Comparison of ENCODE assay signal across 13 cellular contexts in genomic region chr1:6588128-6588892, GRCh38. TPM values are rescaled to one million over a fixed set of nuclear protein-coding genes. Genes with fewer than 3 reads are reported as not detected.
A peak's percentile ranks its signal among the peaks of the same experiment; 100 is the strongest.
DNase-seq lines count a peak whose midpoint lies in the region; ATAC-seq and TF ChIP-seq lines count a peak whose summit lies in the region.
"Had no signal": no experiment of that assay in that cellular context is flagged by ENCODE, and none has a peak within 500 bp of the region (broad histone marks: within the 10 kb centered on the region; RNA-seq: fewer than 3 reads in every experiment).

No MANE protein-coding gene starts in this region.

- H3K4me3 ChIP-seq in breast epithelium = no peak overlapping the region
- H3K4me3 ChIP-seq in mammary epithelial cell (replicated peaks in 1 of 3; ENCODE audit: insufficient read depth in 1 of 3, low read depth in 2 of 3, low read length in 3 of 3) = no peak overlapping the region
- no peak overlapping the region for H3K4me3 ChIP-seq in lower lobe of right lung
- no peak overlapping the region for H3K4me3 ChIP-seq in suprapubic skin
- H3K4me3 ChIP-seq: testis had no signal

- no peak overlapping the region for H3K9ac ChIP-seq in mammary epithelial cell (ENCODE audit: insufficient read depth, low read length)

- in situ Hi-C loops in mammary epithelial cell (cut with MboI; ENCODE audit: low sequenced_read_pairs in 2 of 2) = no loop called here
- in situ Hi-C loops in G401 (cut with HindIII; ENCODE audit: low sequenced_read_pairs) = no loop called here

- peak overlapping the region; percentile 34 for H3K4me2 ChIP-seq in mammary epithelial cell (ENCODE audit: insufficient read depth, low read depth, low read length)

- no peaks in the 10 kb centered on the region for H3K36me3 ChIP-seq in breast epithelium
- H3K36me3 ChIP-seq in mammary epithelial cell (ENCODE audit: insufficient read depth, low read length) = peaks cover 14% of the 10 kb centered on the region
- H3K36me3 ChIP-seq in lower lobe of right lung = peaks cover 59% of the 10 kb centered on the region
- H3K36me3 ChIP-seq in suprapubic skin = peaks cover 53% of the 10 kb centered on the region

- H3K27me3 ChIP-seq in breast epithelium = no peaks in the 10 kb centered on the region
- no peaks in the 10 kb centered on the region for H3K27me3 ChIP-seq in mammary epithelial cell (ENCODE audit: insufficient read depth, low read length)
- no peaks in the 10 kb centered on the region for H3K27me3 ChIP-seq in lower lobe of right lung (ENCODE audit: low read depth)
- H3K27me3 ChIP-seq in suprapubic skin = no peaks in the 10 kb centered on the region
- H3K27me3 ChIP-seq: testis had no signal

- no peaks in the 10 kb centered on the region for H3K27me3 Mint-ChIP-seq in MCF 10A (ENCODE audit: insufficient read depth, unreplicated experiment)

- no TSS peak for BruUV-seq in MCF 10A (replicated peaks; lab: Mats Ljungman, UMichigan)
- BruUV-seq in mammary epithelial cell (replicated peaks; lab: Mats Ljungman, UMichigan) = no TSS peak

- DNase-seq in MCF 10A (ENCODE audit: unreplicated experiment) = peak; percentile 34
- no peak for DNase-seq in breast epithelium (ENCODE audit: low spot score in 2 of 2)
- DNase-seq in mammary epithelial cell = peak; percentile 76
- peak; percentile 76 for DNase-seq in lower lobe of right lung
- no peak for DNase-seq in suprapubic skin (ENCODE audit: low spot score in 2 of 2)
- no peak for DNase-seq in head of caudate nucleus
- no peak for DNase-seq in GM10248 (ENCODE audit: extremely low spot score)
- DNase-seq in G401 (ENCODE audit: low spot score) = no peak
- DNase-seq: ACHN; activated CD4-positive, alpha-beta T cell treated with anti-CD3 and anti-CD28 coated beads for 4 hours; testis had no signal

- peaks cover 49% of the 10 kb centered on the region for H3K36me3 Mint-ChIP-seq in MCF 10A (ENCODE audit: insufficient read depth, unreplicated experiment)

- H3K9me3 ChIP-seq in breast epithelium (no peaks in the 10 kb centered on the region), mammary epithelial cell (replicated peaks; ENCODE audit: insufficient read depth, low read length) (no peaks in the 10 kb centered on the region), lower lobe of right lung (no peaks in the 10 kb centered on the region), suprapubic skin (no peaks in the 10 kb centered on the region)
- H3K9me3 ChIP-seq: testis had no signal

- TF ChIP-seq EP300 in suprapubic skin (IDR thresholded peaks at IDR 0.05) = no peak

- H4K20me1 ChIP-seq in mammary epithelial cell (ENCODE audit: insufficient read depth, low read length) = peaks cover 3% of the 10 kb centered on the region

- WGBS in mammary epithelial cell (ENCODE audit: low coverage, missing lambda C conversion rate) = 22% methylated on average over 18 of the region's 25 CpGs
- WGBS in suprapubic skin = 69% methylated on average over 7 of the region's 25 CpGs

- no peak overlapping the region for H2AFZ ChIP-seq in mammary epithelial cell (ENCODE audit: low read depth, low read length)

- H3K4me3 Mint-ChIP-seq in MCF 10A (ENCODE audit: unreplicated experiment) = peak overlapping the region; percentile 23
- H3K4me3 Mint-ChIP-seq: activated T-helper 1 cell treated with anti-CD3 and anti-CD28 coated beads, Interleukin-12 subunit alpha, Interleukin-12 subunit beta, Interleukin-2, Interleukin-4 antibody, amounts not matched to agents 30 ng/mL and 10 ng/mL and 1 ng/mL, durations not matched to agents 14 hours and 24 hours and 36 hours had no signal

- dilution Hi-C loops in mammary epithelial cell (cut with HindIII; ENCODE audit: low sequenced_read_pairs) = loop anchor here (5.0 kb wide), 2 partner anchors 39 to 96 kb away; partner anchors contain the start of gene PLEKHG5

- no peaks in the 10 kb centered on the region for H3K9me3 Mint-ChIP-seq in MCF 10A (ENCODE audit: unreplicated experiment)
- H3K9me3 Mint-ChIP-seq: activated T-helper 1 cell treated with anti-CD3 and anti-CD28 coated beads, Interleukin-12 subunit alpha, Interleukin-12 subunit beta, Interleukin-2, Interleukin-4 antibody, amounts not matched to agents 30 ng/mL and 10 ng/mL and 1 ng/mL, durations not matched to agents 14 hours and 24 hours and 36 hours had no signal

- H3K4me1 Mint-ChIP-seq in MCF 10A (ENCODE audit: insufficient read depth, unreplicated experiment) = peaks cover 17% of the 10 kb centered on the region

- TF ChIP-seq CTCF in MCF 10A (IDR thresholded peaks at IDR 0.05; ENCODE audit: unreplicated experiment) (no peak), breast epithelium (IDR thresholded peaks at IDR 0.05) (no peak), mammary epithelial cell (conservative IDR thresholded peaks at IDR 0.05 in 1 of 2, IDR thresholded peaks at IDR 0.05 in 1 of 2; ENCODE audit: extremely low read depth in 1 of 2, insufficient read depth in 1 of 2, low read depth in 1 of 2, low read length in 2 of 2) (peak in 1 of 2 donors; percentile 24), lower lobe of right lung (IDR thresholded peaks at IDR 0.05) (no peak), suprapubic skin (IDR thresholded peaks at IDR 0.05) (no peak), GM10248 (IDR thresholded peaks at IDR 0.05; ENCODE audit: control extremely low read depth, extremely low read depth, low read depth, missing control alignments) (no peak)

- CTCF ChIA-PET in MCF 10A (lab: Yijun Ruan, JAX) (interaction anchor here (0.6 to 1.5 kb wide), 4 partner anchors 8 to 372 kb away, joined by 3 to 6 read pairs (median 4); partner anchors contain the start of genes NOL9 and TAS1R1), mammary epithelial cell (lab: Charles Lee; ENCODE audit: low non-redundant PET) (no interaction called here), GM10248 (lab: Yijun Ruan, JAX) (interaction anchor here (1.0 to 2.2 kb wide), 5 partner anchors 13 to 113 kb away, joined by 3 to 6 read pairs (median 3); partner anchors contain the start of genes DNAJC11, NOL9 and TAS1R1)

- no peaks in the 10 kb centered on the region for H3K4me1 ChIP-seq in breast epithelium
- H3K4me1 ChIP-seq in mammary epithelial cell (ENCODE audit: insufficient read depth, low read length) = peaks cover 34% of the 10 kb centered on the region
- H3K4me1 ChIP-seq in lower lobe of right lung = peaks cover 31% of the 10 kb centered on the region
- peaks cover 60% of the 10 kb centered on the region for H3K4me1 ChIP-seq in suprapubic skin

- peaks cover 41% of the 10 kb centered on the region for H3K79me2 ChIP-seq in mammary epithelial cell (ENCODE audit: insufficient read depth, low read length)

- H3K27ac ChIP-seq in breast epithelium (peak overlapping the region in 1 of 2 donors; percentile 55), mammary epithelial cell (ENCODE audit: insufficient read depth, low read depth, low read length) (peak overlapping the region; percentile 4), lower lobe of right lung (no peak overlapping the region), suprapubic skin (peak overlapping the region; percentile 46)
- H3K27ac ChIP-seq: testis had no signal

- peak; percentile 62 to 64 for ATAC-seq in lower lobe of right lung

- POLR2A ChIA-PET in MCF 10A (lab: Yijun Ruan, JAX) (interaction anchor here (0.6 to 6.9 kb wide), 15 partner anchors 8 to 98 kb away, joined by 3 to 69 read pairs (median 3); partner anchors contain the start of genes KLHL21, NOL9, PLEKHG5 and TAS1R1), GM10248 (lab: Yijun Ruan, JAX) (interaction anchor here (2.6 kb wide), 1 partner anchor 8 kb away, joined by 10 read pairs; the partner anchor contains the start of gene ZBTB48)

- intact Hi-C loops in MCF 10A (cut with micrococcal nuclease) (no loop called here), breast epithelium (cut with DNase I; ENCODE audit: low total_unique reads) (no loop called here), mammary epithelial cell (cut with micrococcal nuclease) (loop anchor here (5.0 kb wide), 1 partner anchor 39 kb away; no protein-coding TSS in a partner anchor), lower lobe of right lung (cut with DNase I) (no loop called here), head of caudate nucleus (cut with DNase I) (no loop called here)

- H3K27ac Mint-ChIP-seq in MCF 10A (ENCODE audit: low read depth, unreplicated experiment) = peak overlapping the region; percentile 66
- H3K27ac Mint-ChIP-seq: activated T-helper 1 cell treated with anti-CD3 and anti-CD28 coated beads, Interleukin-12 subunit alpha, Interleukin-12 subunit beta, Interleukin-2, Interleukin-4 antibody, amounts not matched to agents 30 ng/mL and 10 ng/mL and 1 ng/mL, durations not matched to agents 14 hours and 24 hours and 36 hours had no signal

- TF ChIP-seq POLR2A in breast epithelium (IDR thresholded peaks at IDR 0.05) (no peak), suprapubic skin (IDR thresholded peaks at IDR 0.05) (no peak)

RNA-seq across cellular contexts. Expression of gene ZBTB48, which starts 8.5 kb away (rescaled TPM):
- total RNA-seq in MCF 10A (2022) (40.6 TPM in 2 replicates), breast epithelium (10 to 100 TPM; 19.3 to 19.6 (median 19.4) TPM), mammary epithelial cell (10 to 100 TPM; 15.3 to 29.5 TPM), lower lobe of right lung (36.5 TPM), suprapubic skin (10 to 100 TPM; 17.8 to 26.7 (median 21.6) TPM)
- 14.5 TPM for polyA plus RNA-seq in mammary epithelial cell
- polyA minus RNA-seq in mammary epithelial cell = 0.47 TPM
- total RNA-seq in G401 (2014; rRNA removed; shearing (Covaris generic)) = 24.1 and 27.7 TPM in 2 replicates

RNA-seq across cellular contexts. Expression of gene KLHL21, which starts 14.4 kb away (rescaled TPM):
- total RNA-seq in MCF 10A (2022) (14.0 and 19.5 TPM in 2 replicates), breast epithelium (10 to 100 TPM; 45.2 to 61.3 (median 58.1) TPM), mammary epithelial cell (100 to 1,000 TPM in 1 of 2 donors, 10 to 100 TPM in 1; 64.5 to 160 TPM), lower lobe of right lung (22.6 TPM), suprapubic skin (100 to 1,000 TPM; 105 to 125 (median 118) TPM)
- polyA plus RNA-seq in mammary epithelial cell = 38.1 TPM
- polyA minus RNA-seq in mammary epithelial cell = 67.9 TPM
- 39.6 and 44.3 TPM in 2 replicates for total RNA-seq in G401 (2014; rRNA removed; shearing (Covaris generic))

RNA-seq across cellular contexts. Expression of gene PHF13, which starts 25.2 kb away (rescaled TPM):
- 10.3 and 12.7 TPM in 2 replicates for total RNA-seq in MCF 10A (2022)
- total RNA-seq in breast epithelium = 10 to 100 TPM; 10.9 to 18.3 (median 14.4) TPM
- 10 to 100 TPM; 11.8 to 16.3 TPM for total RNA-seq in mammary epithelial cell
- 7.4 TPM for polyA plus RNA-seq in mammary epithelial cell
- 8.7 TPM for polyA minus RNA-seq in mammary epithelial cell
- 10.2 TPM for total RNA-seq in lower lobe of right lung
- 10 to 100 TPM; 12.6 to 21.7 (median 17.0) TPM for total RNA-seq in suprapubic skin
- total RNA-seq in G401 (2014; rRNA removed; shearing (Covaris generic)) = 23.0 and 34.2 TPM in 2 replicates

RNA-seq across cellular contexts. Expression of gene TAS1R1, which starts 33.2 kb away (rescaled TPM):
- total RNA-seq in MCF 10A (2022) (not detected in 2 replicates), breast epithelium (under 1 TPM in 1 of 3 donors, not detected in 2; 0.16 TPM), mammary epithelial cell (under 1 TPM in 1 of 2 donors, not detected in 1; 0.09 TPM), lower lobe of right lung (0.27 TPM), suprapubic skin (under 1 TPM in 2 of 4 donors, not detected in 2; 0.40 to 0.45 TPM)
- polyA plus RNA-seq in mammary epithelial cell = 0.05 TPM
- not detected for polyA minus RNA-seq in mammary epithelial cell
- total RNA-seq in G401 (2014; rRNA removed; shearing (Covaris generic)) = not detected in 2 replicates
- total RNA-seq: activated T-helper 1 cell treated with anti-CD3 and anti-CD28 coated beads, Interleukin-12 subunit alpha, Interleukin-12 subunit beta, Interleukin-2, Interleukin-4 antibody, amounts not matched to agents 30 ng/mL and 10 ng/mL and 1 ng/mL, durations not matched to agents 14 hours and 24 hours and 36 hours; H4 had no signal

RNA-seq across cellular contexts. Expression of gene NOL9, which starts 34.0 kb away (rescaled TPM):
- total RNA-seq in MCF 10A (2022) (49.2 and 62.3 TPM in 2 replicates), breast epithelium (10 to 100 TPM; 14.7 to 29.6 (median 25.2) TPM), mammary epithelial cell (10 to 100 TPM; 25.5 to 36.4 TPM), lower lobe of right lung (19.4 TPM), suprapubic skin (10 to 100 TPM; 19.4 to 33.6 (median 27.5) TPM)
- 16.0 TPM for polyA plus RNA-seq in mammary epithelial cell
- polyA minus RNA-seq in mammary epithelial cell = 39.8 TPM
- 26.1 and 33.9 TPM in 2 replicates for total RNA-seq in G401 (2014; rRNA removed; shearing (Covaris generic))

Comparison
In these comparisons a context has a peak if more than half of its experiments do, and no peak if none do; other contexts are left out.
1. DNase-seq: peak in MCF 10A (single experiment), mammary epithelial cell (single experiment) and lower lobe of right lung (single experiment); none in breast epithelium (0 of 2), suprapubic skin (0 of 2), head of caudate nucleus (0 of 42), GM10248 (single experiment) and G401 (single experiment).